8 cellular contexts compared by ENCODE assay signal in genomic region chr9:137423001-137423809, GRCh38. TPM values are rescaled to one million over a fixed set of nuclear protein-coding genes. Genes with fewer than 3 reads are reported as not detected.
A peak's percentile ranks its signal among the peaks of the same experiment; 100 is the strongest.
DNase-seq lines count a peak whose midpoint lies in the region; ATAC-seq and TF ChIP-seq lines count a peak whose summit lies in the region.

EXD3 (minus strand) TSS chr9:137423162; CDS start chr9:137395357, 27,805 bp downstream.
NOXA1 (plus strand) TSS chr9:137423393; CDS start chr9:137423530, 137 bp downstream.

- TF ChIP-seq CTCF in kidney epithelial cell (IDR thresholded peaks at IDR 0.05; ENCODE audit: insufficient read depth, low read length, poor library complexity, severe bottlenecking): peak; percentile 29

- H3K4me3 Mint-ChIP-seq in central memory CD8-positive, alpha-beta T cell: peak within 1 kb of the TSS; percentile 75

- H3K4me1 Mint-ChIP-seq in central memory CD8-positive, alpha-beta T cell: no peaks in the 10 kb centered on the region

- ATAC-seq in GM18907 (IDR thresholded peaks at IDR 0.05; ENCODE audit: unreplicated experiment): peak; percentile 82
- peak; percentile 81 for ATAC-seq in HG03135 (IDR thresholded peaks at IDR 0.05; ENCODE audit: unreplicated experiment)
- peak; percentile 90 for ATAC-seq in central memory CD8-positive, alpha-beta T cell (replicated peaks; ENCODE audit: extremely low read depth, poor library complexity, severe bottlenecking)

- DNase-seq in AG08396 (ENCODE audit: low spot score): peak; percentile 99
- DNase-seq in NCI-H2227 treated with DMSO at 0.1 percent for 48 hours (lab: John Stamatoyannopoulos, UW): peak; percentile 81
- peak; percentile 90 for DNase-seq in activated CD4-positive, CD25-positive, alpha-beta regulatory T cell treated with anti-CD3 and anti-CD28 coated beads, Interleukin-2, amount 50 U/mL, for 16 hours (ENCODE audit: low read depth, low spot score)
- peak; percentile 88 to 95 for DNase-seq in central memory CD8-positive, alpha-beta T cell (ENCODE audit: low spot score in 2 of 2)
- DNase-seq in kidney epithelial cell (ENCODE audit: low read depth): peak; percentile 44
- DNase-seq in stimulated activated CD4-positive, alpha-beta T cell treated with anti-CD3 and anti-CD28 coated beads, Interleukin-15, amount 100 ng/mL, for 1 hour (ENCODE audit: low read depth in 1 of 2, low spot score in 1 of 2): peak; percentile 94 to 95

- peak within 1 kb of the TSS; percentile 70 for H3K4me3 ChIP-seq in kidney epithelial cell (ENCODE audit: low read depth, low read length)

- no peaks in the 10 kb centered on the region for H3K36me3 ChIP-seq in kidney epithelial cell (ENCODE audit: control insufficient read depth, insufficient read depth, low read length)

- H3K9me3 Mint-ChIP-seq in central memory CD8-positive, alpha-beta T cell: no peaks in the 10 kb centered on the region

- H3K27ac Mint-ChIP-seq in central memory CD8-positive, alpha-beta T cell (ENCODE audit: low read depth): no peak within 1 kb of the TSS

- no peaks in the 10 kb centered on the region for H3K27me3 Mint-ChIP-seq in central memory CD8-positive, alpha-beta T cell

- peaks cover 6% of the 10 kb centered on the region for H3K27me3 ChIP-seq in kidney epithelial cell (ENCODE audit: control insufficient read depth, insufficient read depth, low read length)

- no peaks in the 10 kb centered on the region for H3K36me3 Mint-ChIP-seq in central memory CD8-positive, alpha-beta T cell (ENCODE audit: insufficient read depth)

RNA-seq across cellular contexts. Expression of gene EXD3, which starts in this region (rescaled TPM):
- total RNA-seq in kidney epithelial cell: 8.6 and 13.3 TPM in 2 replicates

RNA-seq across cellular contexts. Expression of gene NOXA1, which starts in this region (rescaled TPM):
- total RNA-seq in kidney epithelial cell: 0.84 and 1.8 TPM in 2 replicates

Comparison
In these comparisons a context has a peak if more than half of its experiments do, and no peak if none do; other contexts are left out.
1. Peak in every context shown above with its lines: DNase-seq, ATAC-seq and H3K4me3 ChIP-seq.
2. DNase-seq: peak in every context shown above with its lines; median percentile 99 in AG08396; 94 in stimulated activated CD4-positive, alpha-beta T cell treated with anti-CD3 and anti-CD28 coated beads, Interleukin-15, amount 100 ng/mL, for 1 hour; 92 in central memory CD8-positive, alpha-beta T cell; 90 in activated CD4-positive, CD25-positive, alpha-beta regulatory T cell treated with anti-CD3 and anti-CD28 coated beads, Interleukin-2, amount 50 U/mL, for 16 hours; 81 in NCI-H2227 treated with DMSO at 0.1 percent for 48 hours; 44 in kidney epithelial cell.